In genomic region chr7:40199076-40199802, GRCh38 we compare ENCODE assay signal across 10 cellular contexts.
DNase-seq lines count a peak whose midpoint lies in the region; ATAC-seq and TF ChIP-seq lines count a peak whose summit lies in the region.
"Had no signal": no experiment of that assay in that cellular context is flagged by ENCODE, and none has a peak within 500 bp of the region (broad histone marks: within the 10 kb centered on the region; RNA-seq: fewer than 3 reads in every experiment).

No MANE protein-coding gene starts in this region.

- no peak overlapping the region for H3K27ac ChIP-seq in C4-2B
- no peak overlapping the region for H3K27ac ChIP-seq in right lobe of liver
- H3K27ac ChIP-seq in substantia nigra (ENCODE audit: low read depth, low read length, poor library complexity, severe bottlenecking): no peak overlapping the region
- H3K27ac ChIP-seq: body of pancreas, HL-60 had no signal

- 88% methylated on average over 2 of the region's 2 CpGs for WGBS in right lobe of liver (ENCODE audit: insufficient coverage, low coverage, low lambda C conversion rate, missing lambda C conversion rate)

- TF ChIP-seq CTCF in C4-2B (conservative IDR thresholded peaks at IDR 0.05) (peak; percentile 51), right lobe of liver (IDR thresholded peaks at IDR 0.05) (peak; percentile 22 to 50 (median 40))

- no peaks in the 10 kb centered on the region for H3K27me3 ChIP-seq in right lobe of liver
- H3K27me3 ChIP-seq: body of pancreas had no signal

- no peak for TF ChIP-seq POLR2A in right lobe of liver (IDR thresholded peaks at IDR 0.05)

- H3K36me3 ChIP-seq in right lobe of liver: no peaks in the 10 kb centered on the region

- ATAC-seq in right lobe of liver: peak; percentile 50 to 75 (median 62)
- ATAC-seq in GM18519 (IDR thresholded peaks at IDR 0.05; ENCODE audit: low FRiP score, unreplicated experiment): no peak
- ATAC-seq: body of pancreas had no signal

- peaks cover 0 to 7% (median 0%) of the 10 kb centered on the region in 4 donors for H3K4me1 ChIP-seq in right lobe of liver
- H3K4me1 ChIP-seq: body of pancreas had no signal

- no peaks in the 10 kb centered on the region for H3K9me3 ChIP-seq in right lobe of liver
- H3K9me3 ChIP-seq: body of pancreas had no signal

- DNase-seq in HuH-7 (ENCODE audit: low spot score) (peak; percentile 15), astrocyte of the hippocampus (ENCODE audit: low read depth, low spot score) (peak; percentile 67), right lobe of liver (no peak), substantia nigra (lab: John Stamatoyannopoulos, UW) (no peak), epidermal melanocyte (ENCODE audit: insufficient read length, low spot score) (no peak)
- no peak for DNase-seq in stimulated activated CD8-positive, alpha-beta memory T cell treated with anti-CD3 and anti-CD28 coated beads, Interleukin-4, amount 100 ng/mL, for 48 hours
- DNase-seq: body of pancreas had no signal

- no peak overlapping the region for H3K4me3 ChIP-seq in right lobe of liver
- H3K4me3 ChIP-seq: body of pancreas had no signal

- intact Hi-C loops in right lobe of liver (cut with DNase I): no loop called here

Comparison
In these comparisons a context has a peak if more than half of its experiments do, and no peak if none do; other contexts are left out.
1. DNase-seq: peak in HuH-7 (single experiment) and astrocyte of the hippocampus (single experiment); none in right lobe of liver (0 of 3), stimulated activated CD8-positive, alpha-beta memory T cell treated with anti-CD3 and anti-CD28 coated beads, Interleukin-4, amount 100 ng/mL, for 48 hours (single experiment), substantia nigra (0 of 49) and epidermal melanocyte (single experiment).